ENCODE assay signal across 34 cellular contexts in genomic region chr7:112400141-112400540, GRCh38. TPM values are rescaled to one million over a fixed set of nuclear protein-coding genes. Genes with fewer than 3 reads are reported as not detected.
DNase-seq lines count a peak whose midpoint lies in the region; ATAC-seq, FAIRE-seq and TF ChIP-seq lines count a peak whose summit lies in the region.
"Had no signal": no experiment of that assay in that cellular context is flagged by ENCODE, and none has a peak within 500 bp of the region (broad histone marks: within the 10 kb centered on the region; RNA-seq: fewer than 3 reads in every experiment).

No MANE protein-coding gene starts in this region.

- H3K27me3 ChIP-seq in astrocyte (ENCODE audit: insufficient read depth, low read length): peaks cover 9% of the 10 kb centered on the region
- H3K27me3 ChIP-seq: cardiac muscle cell, right atrium auricular region, vagina had no signal

- no peak for TF ChIP-seq POLR2A in H54 (IDR thresholded peaks at IDR 0.05; ENCODE audit: low read depth, low read length)

- H3K79me2 ChIP-seq in astrocyte (ENCODE audit: insufficient read depth, low read length): no peaks in the 10 kb centered on the region

- H3K27ac Mint-ChIP-seq in astrocyte (ENCODE audit: unreplicated experiment): no peak overlapping the region
- H3K27ac Mint-ChIP-seq: activated CD8-positive, alpha-beta memory T cell treated with anti-CD3 and anti-CD28 coated beads, Interleukin-2, amount 10 ng/mL, durations not matched to agents 7 days and 5 days; activated naive CD4-positive, alpha-beta T cell treated with anti-CD3 and anti-CD28 coated beads for 36 hours; dendritic cell treated with granulocyte-macrophage colony-stimulating factor and Interleukin-4, amounts not matched to agents 40 ng/mL and 50 ng/mL, for 4 days had no signal

- no peaks in the 10 kb centered on the region for H4K20me1 ChIP-seq in astrocyte (ENCODE audit: insufficient read depth, low read length)

- H3K9me3 ChIP-seq in astrocyte (ENCODE audit: insufficient read depth, low read depth, low read length): no peaks in the 10 kb centered on the region
- H3K9me3 ChIP-seq: heart right ventricle, right atrium auricular region, vagina had no signal

- H3K36me3 ChIP-seq in astrocyte (ENCODE audit: insufficient read depth, low read length): no peaks in the 10 kb centered on the region
- H3K36me3 ChIP-seq: cardiac muscle cell, heart right ventricle, right atrium auricular region, vagina, WERI-Rb-1 had no signal

- no peak overlapping the region for H3K4me3 ChIP-seq in astrocyte (ENCODE audit: insufficient read depth, low read depth, low read length)
- H3K4me3 ChIP-seq: cardiac muscle cell, heart right ventricle, right atrium auricular region, SK-N-MC, vagina had no signal

- no peak overlapping the region for H3K4me3 Mint-ChIP-seq in astrocyte (ENCODE audit: unreplicated experiment)
- H3K4me3 Mint-ChIP-seq: activated CD8-positive, alpha-beta memory T cell treated with anti-CD3 and anti-CD28 coated beads, Interleukin-2, amount 10 ng/mL, durations not matched to agents 7 days and 5 days; activated naive CD4-positive, alpha-beta T cell treated with anti-CD3 and anti-CD28 coated beads for 36 hours; dendritic cell treated with granulocyte-macrophage colony-stimulating factor and Interleukin-4, amounts not matched to agents 40 ng/mL and 50 ng/mL, for 4 days; naive thymus-derived CD8-positive, alpha-beta T cell had no signal

- no peak overlapping the region for H3K9ac ChIP-seq in astrocyte (ENCODE audit: low read length)
- H3K9ac ChIP-seq: KMS-11 had no signal

- no peaks in the 10 kb centered on the region for H3K4me1 Mint-ChIP-seq in astrocyte (ENCODE audit: low read depth, unreplicated experiment)

- H3K27me3 Mint-ChIP-seq in astrocyte (ENCODE audit: low read depth, unreplicated experiment): peaks cover 13% of the 10 kb centered on the region

- DNase-seq in AG08396 (ENCODE audit: low spot score): peak; percentile 27
- no peak for DNase-seq in H54 (ENCODE audit: insufficient read length, low spot score)
- DNase-seq in astrocyte (ENCODE audit: low read depth): peak; percentile 9
- peak; percentile 39 for DNase-seq in iris pigment epithelial cell (ENCODE audit: low read depth)
- DNase-seq in GM13977 (ENCODE audit: low spot score): no peak
- DNase-seq in T-helper 2 cell: no peak
- no peak for DNase-seq in NCI-H2029 treated with DMSO at 0.1 percent for 48 hours (lab: John Stamatoyannopoulos, UW)
- DNase-seq: activated CD4-positive, alpha-beta T cell treated with anti-CD3 and anti-CD28 coated beads, Interleukin-2, amount 50 U/mL, for 1 hour; activated CD8-positive, alpha-beta memory T cell treated with anti-CD3 and anti-CD28 coated beads, Interleukin-2, amount 10 ng/mL, durations not matched to agents 7 days and 5 days; activated naive CD4-positive, alpha-beta T cell treated with anti-CD3 and anti-CD28 coated beads for 36 hours; amygdala; Calu3; DND-41; GOT3; heart right ventricle; left ventricle myocardium superior; midbrain; MV-4-11; naive thymus-derived CD8-positive, alpha-beta T cell; NCI-H1694; NCI-H526; occipital lobe; stimulated activated CD4-positive, alpha-beta T cell treated with anti-CD3 and anti-CD28 coated beads, Interleukin-4, amount 100 ng/mL, for 4 hours; stimulated activated naive CD4-positive, alpha-beta T cell treated with Interleukin-2 at 50 U/mL for 16 hours; WERI-Rb-1 had no signal

- no peaks in the 10 kb centered on the region for H3K36me3 Mint-ChIP-seq in astrocyte (ENCODE audit: low read depth, unreplicated experiment)
- H3K36me3 Mint-ChIP-seq: activated CD8-positive, alpha-beta memory T cell treated with anti-CD3 and anti-CD28 coated beads, Interleukin-2, amount 10 ng/mL, durations not matched to agents 7 days and 5 days had no signal

- no peak overlapping the region for H3K27ac ChIP-seq in astrocyte (ENCODE audit: low read depth, low read length)
- H3K27ac ChIP-seq: C4-2B, cardiac muscle cell, heart right ventricle, KMS-11, right atrium auricular region, SK-N-MC, vagina, WERI-Rb-1 had no signal

- H3K4me1 ChIP-seq in astrocyte (ENCODE audit: insufficient read depth, low read length): no peaks in the 10 kb centered on the region
- H3K4me1 ChIP-seq: heart right ventricle, right atrium auricular region, vagina had no signal

- TF ChIP-seq CTCF in astrocyte (IDR thresholded peaks at IDR 0.05; ENCODE audit: insufficient read depth, low read depth, low read length): no peak
- TF ChIP-seq CTCF in GM13977 (IDR thresholded peaks at IDR 0.05; ENCODE audit: extremely low read depth, insufficient read depth, missing control alignments): no peak

- ATAC-seq in HG03342 (IDR thresholded peaks at IDR 0.05; ENCODE audit: unreplicated experiment): no peak
- ATAC-seq: activated CD8-positive, alpha-beta memory T cell treated with anti-CD3 and anti-CD28 coated beads, Interleukin-2, amount 10 ng/mL, durations not matched to agents 7 days and 5 days; heart right ventricle; left ventricle myocardium superior; naive thymus-derived CD8-positive, alpha-beta T cell had no signal

- FAIRE-seq in H54 (lab: Jason Lieb, UNC) (peak; percentile 30), astrocyte (lab: Jason Lieb, UNC) (peak; percentile 39)
- FAIRE-seq: HTR-8/SVneo had no signal

- in situ Hi-C loops in GM13977 (cut with MboI; ENCODE audit: low pct_unique_long_range_greater_than_20kb, low sequenced_read_pairs, unreplicated experiment): loop anchor here (25.0 kb wide), 1 partner anchor 638 kb away; no protein-coding TSS in a partner anchor

- H3K4me2 ChIP-seq in astrocyte (ENCODE audit: low read length): no peak overlapping the region
- H3K4me2 ChIP-seq: KMS-11 had no signal

- H2AFZ ChIP-seq in astrocyte (ENCODE audit: low read depth, low read length): no peak overlapping the region

- H3K9me3 Mint-ChIP-seq in astrocyte (ENCODE audit: unreplicated experiment): no peaks in the 10 kb centered on the region
- H3K9me3 Mint-ChIP-seq: activated naive CD4-positive, alpha-beta T cell treated with anti-CD3 and anti-CD28 coated beads for 36 hours; dendritic cell treated with granulocyte-macrophage colony-stimulating factor and Interleukin-4, amounts not matched to agents 40 ng/mL and 50 ng/mL, for 4 days; naive thymus-derived CD8-positive, alpha-beta T cell had no signal

RNA-seq across cellular contexts. Expression of gene IFRD1, which starts 50.1 kb away (rescaled TPM):
- 101 TPM in 2 replicates for total RNA-seq in astrocyte

Comparison
In these comparisons a context has a peak if more than half of its experiments do, and no peak if none do; other contexts are left out.
1. DNase-seq: peak in AG08396 (single experiment), astrocyte (single experiment) and iris pigment epithelial cell (single experiment); none in H54 (single experiment), GM13977 (single experiment), T-helper 2 cell (0 of 5) and NCI-H2029 treated with DMSO at 0.1 percent for 48 hours (single experiment).